ENCODE assay signal across 18 cellular contexts in the genomic region with DNA sequence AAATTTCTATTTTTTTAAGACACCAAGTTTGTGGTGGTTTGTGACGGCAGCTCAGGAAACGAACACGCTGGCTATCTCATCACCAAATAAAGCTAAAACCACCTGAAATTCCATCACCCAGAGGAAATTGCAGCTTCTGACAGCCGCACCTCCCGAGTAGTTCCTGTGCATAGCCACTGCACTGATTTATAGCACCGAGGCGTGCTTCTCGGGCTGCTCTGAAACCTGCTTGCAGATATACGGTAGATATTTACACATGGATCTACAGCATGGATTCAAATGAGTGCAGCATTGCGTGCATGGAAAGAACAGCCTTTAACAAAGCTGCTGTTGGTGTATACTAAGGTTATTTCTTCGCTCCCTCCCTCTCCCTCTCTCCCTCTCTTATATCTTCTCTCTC.
DNase-seq lines count a peak whose midpoint lies in the region; ATAC-seq and TF ChIP-seq lines count a peak whose summit lies in the region.
"Had no signal": no experiment of that assay in that cellular context is flagged by ENCODE, and none has a peak within 500 bp of the region (broad histone marks: within the 10 kb centered on the region; RNA-seq: fewer than 3 reads in every experiment).

No MANE protein-coding gene starts in this region.

- TF ChIP-seq POLR2A in stomach (IDR thresholded peaks at IDR 0.05) (no peak), testis (IDR thresholded peaks at IDR 0.05) (no peak)

- WGBS in hepatocyte (ENCODE audit: low lambda C conversion rate, missing lambda C conversion rate), result 84% methylated on average over 11 of the region's 11 CpGs
- WGBS in stomach, 5 donors, result 28 to 38% (median 31%) methylated on average over 11 of the region's 11 CpGs
- WGBS in testis, 2 donors, result 36 to 54% methylated on average over 9 to 11 of the region's 11 CpGs

- TF ChIP-seq EP300 in stomach (IDR thresholded peaks at IDR 0.05), result no peak

- H4K20me1 ChIP-seq in hepatocyte (ENCODE audit: insufficient read depth, poor library complexity, severe bottlenecking), result no peaks in the 10 kb centered on the region

- peak overlapping the region; percentile 77 for H3K27ac ChIP-seq in hepatocyte
- H3K27ac ChIP-seq in lower lobe of right lung, result no peak overlapping the region
- H3K27ac ChIP-seq in stomach, result peak overlapping the region in 3 of 5 donors; percentile 44 to 82 (median 47)
- no peak overlapping the region for H3K27ac ChIP-seq in testis

- in situ Hi-C loops in KBM-7 (cut with MboI; ENCODE audit: low pct_unique_long_range_greater_than_20kb, low sequenced_read_pairs), result no loop called here

- H3K27me3 ChIP-seq in hepatocyte (no peaks in the 10 kb centered on the region), lower lobe of right lung (ENCODE audit: low read depth) (peaks cover 18% of the 10 kb centered on the region), stomach (peaks cover 0 to 6% (median 0%) of the 10 kb centered on the region in 3 donors), testis (no peaks in the 10 kb centered on the region)

- H3K4me3 ChIP-seq in hepatocyte (no peak overlapping the region), lower lobe of right lung (no peak overlapping the region), stomach (no peak overlapping the region), testis (no peak overlapping the region)
- H3K4me3 ChIP-seq: GM12878, HAP-1 had no signal

- DNase-seq in hepatocyte (ENCODE audit: low spot score), result no peak
- no peak for DNase-seq in lower lobe of right lung
- no peak for DNase-seq in stomach
- DNase-seq in KBM-7, result no peak
- no peak for DNase-seq in testis
- no peak for DNase-seq in NCI-H510A (lab: John Stamatoyannopoulos, UW)
- DNase-seq: C1 segment of cervical spinal cord; Calu3; CD4-positive, alpha-beta memory T cell; COR-L47; DMS79; EL; GDM1; GOT3; HFFc6 had no signal

- H3K4me1 ChIP-seq in hepatocyte (ENCODE audit: insufficient read depth) (no peaks in the 10 kb centered on the region), lower lobe of right lung (no peaks in the 10 kb centered on the region), stomach (peaks cover 0 to 33% (median 6%) of the 10 kb centered on the region in 4 donors), testis (no peaks in the 10 kb centered on the region)
- H3K4me1 ChIP-seq: HAP-1 had no signal

- H2AFZ ChIP-seq in hepatocyte, result no peak overlapping the region

- H3K9me3 ChIP-seq in hepatocyte (ENCODE audit: low read depth), result peaks cover 15% of the 10 kb centered on the region
- H3K9me3 ChIP-seq in lower lobe of right lung, result peaks cover 19% of the 10 kb centered on the region
- H3K9me3 ChIP-seq in stomach, result peaks cover 5 to 42% (median 24%) of the 10 kb centered on the region in 4 donors
- no peaks in the 10 kb centered on the region for H3K9me3 ChIP-seq in testis
- H3K9me3 ChIP-seq: HAP-1 had no signal

- ATAC-seq in lower lobe of right lung (peak; percentile 19 to 27), GM18867 (IDR thresholded peaks at IDR 0.05; ENCODE audit: unreplicated experiment) (no peak)
- ATAC-seq: GM12878 had no signal

- H3K79me2 ChIP-seq in hepatocyte, result no peaks in the 10 kb centered on the region

- intact Hi-C loops in lower lobe of right lung (cut with DNase I) (no loop called here), stomach (cut with DNase I; ENCODE audit: low total_unique reads) (no loop called here), testis (cut with DNase I; ENCODE audit: low total_unique reads) (no loop called here)

- H3K9me2 ChIP-seq in hepatocyte (replicated peaks; ENCODE audit: insufficient read depth), result no peaks in the 10 kb centered on the region

- H3K36me3 ChIP-seq in hepatocyte (replicated peaks; ENCODE audit: insufficient read depth, low read depth) (no peaks in the 10 kb centered on the region), lower lobe of right lung (no peaks in the 10 kb centered on the region), stomach (no peaks in the 10 kb centered on the region), testis (ENCODE audit: low read depth, missing control alignments) (no peaks in the 10 kb centered on the region)
- H3K36me3 ChIP-seq: HAP-1 had no signal

- H3K4me2 ChIP-seq in hepatocyte, result peak overlapping the region; percentile 32

- TF ChIP-seq CTCF in hepatocyte (IDR thresholded peaks at IDR 0.05; ENCODE audit: poor library complexity) (no peak), lower lobe of right lung (IDR thresholded peaks at IDR 0.05) (no peak), stomach (IDR thresholded peaks at IDR 0.05) (no peak), testis (IDR thresholded peaks at IDR 0.05) (no peak)

Comparison
In these comparisons a context has a peak if more than half of its experiments do, and no peak if none do; other contexts are left out.
1. H3K27ac ChIP-seq: peak in hepatocyte (single experiment) and stomach (3 of 5); none in lower lobe of right lung (single experiment) and testis (0 of 2).